ENCODE assay signal across 1 cellular context in the genomic region with DNA sequence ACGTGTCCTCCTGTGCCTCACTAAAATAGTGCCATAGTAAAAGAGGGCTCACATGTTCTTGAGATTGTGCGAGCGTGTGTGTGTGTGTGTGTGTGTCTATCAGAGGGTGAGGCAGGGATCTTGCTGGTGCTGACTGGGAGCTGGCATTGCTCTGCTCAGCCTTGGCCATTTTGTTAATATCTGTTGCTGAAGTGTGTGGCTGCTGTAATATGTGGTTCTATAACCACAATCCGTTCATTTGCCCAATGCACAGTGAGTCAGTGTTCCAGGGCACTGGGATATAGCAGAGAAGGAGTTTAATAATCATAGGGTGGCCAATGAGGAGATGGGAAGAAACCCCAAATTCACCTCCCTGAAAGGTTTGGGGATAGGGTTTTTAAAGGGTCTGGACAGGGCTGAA.
TF ChIP-seq lines count a peak whose summit lies in the region.

No MANE protein-coding gene starts in this region.

TF ChIP-seq in IMR-90, 13 proteins besides CTCF, POLR2A, EP300 and RAD21 (continued from another document):
- TF ChIP-seq MXI1 (IDR thresholded peaks at IDR 0.05; ENCODE audit: borderline replicate concordance, low read depth, low read length) (no peak), CHD1 (IDR thresholded peaks at IDR 0.05; ENCODE audit: low read depth, low read length) (no peak), FOS (IDR thresholded peaks at IDR 0.05; ENCODE audit: low read depth, low read length) (no peak), CEBPB (IDR thresholded peaks at IDR 0.05; ENCODE audit: low read depth, low read length) (no peak), BHLHE40 (IDR thresholded peaks at IDR 0.05; ENCODE audit: low read depth, low read length) (no peak), RCOR1 (IDR thresholded peaks at IDR 0.05; ENCODE audit: insufficient replicate concordance, low read length) (no peak), SMC3 (IDR thresholded peaks at IDR 0.05; ENCODE audit: low read depth, low read length) (no peak), MAZ (IDR thresholded peaks at IDR 0.05; ENCODE audit: borderline replicate concordance, low read depth, low read length) (no peak), MAFK (IDR thresholded peaks at IDR 0.05; ENCODE audit: low read depth, low read length) (no peak)
- TF ChIP-seq, protein P1, sequence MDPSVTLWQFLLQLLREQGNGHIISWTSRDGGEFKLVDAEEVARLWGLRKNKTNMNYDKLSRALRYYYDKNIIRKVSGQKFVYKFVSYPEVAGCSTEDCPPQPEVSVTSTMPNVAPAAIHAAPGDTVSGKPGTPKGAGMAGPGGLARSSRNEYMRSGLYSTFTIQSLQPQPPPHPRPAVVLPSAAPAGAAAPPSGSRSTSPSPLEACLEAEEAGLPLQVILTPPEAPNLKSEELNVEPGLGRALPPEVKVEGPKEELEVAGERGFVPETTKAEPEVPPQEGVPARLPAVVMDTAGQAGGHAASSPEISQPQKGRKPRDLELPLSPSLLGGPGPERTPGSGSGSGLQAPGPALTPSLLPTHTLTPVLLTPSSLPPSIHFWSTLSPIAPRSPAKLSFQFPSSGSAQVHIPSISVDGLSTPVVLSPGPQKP (IDR thresholded peaks at IDR 0.05; ENCODE audit: borderline replicate concordance, low read depth, low read length) = no peak
- TF ChIP-seq, protein P2, sequence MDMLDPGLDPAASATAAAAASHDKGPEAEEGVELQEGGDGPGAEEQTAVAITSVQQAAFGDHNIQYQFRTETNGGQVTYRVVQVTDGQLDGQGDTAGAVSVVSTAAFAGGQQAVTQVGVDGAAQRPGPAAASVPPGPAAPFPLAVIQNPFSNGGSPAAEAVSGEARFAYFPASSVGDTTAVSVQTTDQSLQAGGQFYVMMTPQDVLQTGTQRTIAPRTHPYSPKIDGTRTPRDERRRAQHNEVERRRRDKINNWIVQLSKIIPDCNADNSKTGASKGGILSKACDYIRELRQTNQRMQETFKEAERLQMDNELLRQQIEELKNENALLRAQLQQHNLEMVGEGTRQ (IDR thresholded peaks at IDR 0.05; ENCODE audit: low read depth, low read length) = no peak
